Comparison of ENCODE assay signal across 8 cellular contexts in the genomic region with DNA sequence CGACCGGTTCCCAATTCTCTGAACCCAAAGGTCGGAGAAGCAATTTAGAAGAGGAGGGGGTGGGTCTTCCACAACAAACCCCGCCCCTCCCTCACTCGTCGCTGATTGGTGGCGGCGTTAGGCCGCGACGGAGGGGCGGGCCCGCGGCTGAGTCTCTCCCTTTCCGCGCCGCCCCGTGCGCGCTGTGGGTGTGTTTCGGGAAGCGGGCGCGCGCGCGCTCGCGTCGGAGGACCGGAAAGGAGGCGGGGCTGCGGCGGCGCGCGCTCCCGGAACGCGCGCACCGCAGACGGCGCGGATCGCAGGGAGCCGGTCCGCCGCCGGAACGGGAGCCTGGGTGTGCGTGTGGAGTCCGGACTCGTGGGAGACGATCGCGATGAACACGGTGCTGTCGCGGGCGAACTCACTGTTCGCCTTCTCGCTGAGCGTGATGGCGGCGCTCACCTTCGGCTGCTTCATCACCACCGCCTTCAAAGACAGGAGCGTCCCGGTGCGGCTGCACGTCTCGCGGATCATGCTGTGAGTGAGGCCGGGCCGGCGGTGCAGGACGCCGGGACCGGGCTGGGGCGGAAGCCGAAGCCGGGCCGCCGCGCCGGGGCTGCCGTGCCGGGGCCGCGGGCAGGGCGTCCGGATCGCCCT. TPM values are rescaled to one million over a fixed set of nuclear protein-coding genes. Genes with fewer than 3 reads are reported as not detected.
DNase-seq lines count a peak whose midpoint lies in the region; ATAC-seq, FAIRE-seq and TF ChIP-seq lines count a peak whose summit lies in the region.

TSS of gene SPCS3 (plus strand) at position 263 of the 636 bp plus-strand sequence. CDS start at position 374, 111 bp downstream.

- 2% methylated on average over 69 of the region's 94 CpGs for WGBS in smooth muscle cell (ENCODE audit: low lambda C conversion rate)

- peak within 1 kb of the TSS; percentile 87 for H3K9ac ChIP-seq in smooth muscle cell (ENCODE audit: low read depth)

- H3K79me2 ChIP-seq in smooth muscle cell (ENCODE audit: low read depth) = peaks cover 44% of the 10 kb centered on the region

- H4K20me1 ChIP-seq in smooth muscle cell (ENCODE audit: low read depth) = peaks cover 35% of the 10 kb centered on the region

- no peak for TF ChIP-seq CTCF in AG04449 (IDR thresholded peaks at IDR 0.05; ENCODE audit: insufficient read depth, low read length, missing control alignments)
- TF ChIP-seq CTCF in WI38 (IDR thresholded peaks at IDR 0.05; ENCODE audit: low read depth, low read length) = no peak
- no peak for TF ChIP-seq CTCF in bronchial epithelial cell (IDR thresholded peaks at IDR 0.05; ENCODE audit: insufficient read depth, low read length, severe bottlenecking)
- TF ChIP-seq CTCF in smooth muscle cell (IDR thresholded peaks at IDR 0.05; ENCODE audit: borderline replicate concordance, insufficient read depth, poor library complexity, severe bottlenecking) = no peak

- H3F3A ChIP-seq in smooth muscle cell (ENCODE audit: low read depth) = no peaks in the 10 kb centered on the region

- H3K27me3 ChIP-seq in bronchial epithelial cell (ENCODE audit: control insufficient read depth, insufficient read depth, low read length) = no peaks in the 10 kb centered on the region
- no peaks in the 10 kb centered on the region for H3K27me3 ChIP-seq in smooth muscle cell (ENCODE audit: low read depth)

- H3K4me3 ChIP-seq in AG04449 (ENCODE audit: low read depth, low read length) (peak within 1 kb of the TSS; percentile 90), WI38 (ENCODE audit: low read depth, low read length) (peak within 1 kb of the TSS; percentile 80), bronchial epithelial cell (ENCODE audit: low read depth, low read length) (peak within 1 kb of the TSS; percentile 80), smooth muscle cell (peak within 1 kb of the TSS; percentile 94)

- peak within 1 kb of the TSS; percentile 97 for H3K4me2 ChIP-seq in smooth muscle cell

- FAIRE-seq in bronchial epithelial cell (lab: Jason Lieb, UNC) = no peak

- DNase-seq in AG04449 (ENCODE audit: low read depth, low spot score) = peak; percentile 60
- peak; percentile 92 for DNase-seq in NCI-H2227 treated with DMSO at 0.1 percent for 48 hours (lab: John Stamatoyannopoulos, UW)
- DNase-seq in bronchial epithelial cell (ENCODE audit: low read depth) = peak; percentile 79
- peak; percentile 97 for DNase-seq in iPS-NIHi11 (ENCODE audit: low spot score)
- peak; percentile 68 for DNase-seq in smooth muscle cell (lab: John Stamatoyannopoulos, UW; ENCODE audit: unreplicated experiment)

- no peaks in the 10 kb centered on the region for H3K9me3 ChIP-seq in smooth muscle cell (replicated peaks; ENCODE audit: low read depth)

- peak within 1 kb of the TSS; percentile 98 for H2AFZ ChIP-seq in smooth muscle cell (ENCODE audit: low read depth)

- ATAC-seq in GM18907 (IDR thresholded peaks at IDR 0.05; ENCODE audit: unreplicated experiment) (peak; percentile 94), HG03159 (IDR thresholded peaks at IDR 0.05; ENCODE audit: unreplicated experiment) (peak; percentile 89)

- CTCF ChIA-PET in AG04449 (lab: Yijun Ruan, JAX) = interaction anchor here (1.0 to 1.4 kb wide), 2 partner anchors 13 to 169 kb away, joined by 3 to 7 read pairs; no protein-coding TSS in a partner anchor

- H3K27ac ChIP-seq in smooth muscle cell (ENCODE audit: low read depth) = peak within 1 kb of the TSS; percentile 84

- no peaks in the 10 kb centered on the region for H3K36me3 ChIP-seq in bronchial epithelial cell (ENCODE audit: control insufficient read depth, insufficient read depth, low read length)
- H3K36me3 ChIP-seq in smooth muscle cell (ENCODE audit: low read depth) = no peaks in the 10 kb centered on the region

- peaks cover 18% of the 10 kb centered on the region for H3K4me1 ChIP-seq in smooth muscle cell (ENCODE audit: low read depth)

- POLR2A ChIA-PET in AG04449 (lab: Yijun Ruan, JAX) = interaction anchor here (0.6 kb wide), 1 partner anchor 14 kb away, joined by 3 read pairs; no protein-coding TSS in a partner anchor

RNA-seq across cellular contexts. Expression of gene SPCS3, which starts in this region (rescaled TPM):
- total RNA-seq in bronchial epithelial cell = 140 and 143 TPM in 2 replicates
- total RNA-seq in smooth muscle cell = 195 and 237 TPM in 2 replicates
- polyA plus RNA-seq in smooth muscle cell = 101 and 116 TPM in 2 replicates

Comparison
In these comparisons a context has a peak if more than half of its experiments do, and no peak if none do; other contexts are left out.
1. Peak in every context shown above with its lines: DNase-seq, ATAC-seq, H3K4me3 ChIP-seq and H3K27ac ChIP-seq.